ENCODE assay signal across 16 cellular contexts in genomic region chr6:139037490-139037889, GRCh38. TPM values are rescaled to one million over a fixed set of nuclear protein-coding genes. Genes with fewer than 3 reads are reported as not detected.
DNase-seq lines count a peak whose midpoint lies in the region; ATAC-seq and TF ChIP-seq lines count a peak whose summit lies in the region.
"Had no signal": no experiment of that assay in that cellular context is flagged by ENCODE, and none has a peak within 500 bp of the region (broad histone marks: within the 10 kb centered on the region; RNA-seq: fewer than 3 reads in every experiment).

No MANE protein-coding gene starts in this region.

- intact Hi-C loops in body of pancreas (cut with DNase I): no loop called here

- H3K9ac ChIP-seq in adipocyte (ENCODE audit: low read length): no peak overlapping the region
- H3K9ac ChIP-seq: KMS-11 had no signal

- H3K4me3 Mint-ChIP-seq in glutamatergic neuron (ENCODE audit: unreplicated experiment): no peak overlapping the region

- H3K36me3 ChIP-seq in adipocyte (ENCODE audit: control insufficient read depth, insufficient read depth, low read length, severe bottlenecking) (peaks cover 4% of the 10 kb centered on the region), HAP-1 (replicated peaks) (peaks cover 1% of the 10 kb centered on the region), body of pancreas (replicated peaks in 1 of 2; ENCODE audit: insufficient read depth in 1 of 2, low read depth in 2 of 2) (no peaks in the 10 kb centered on the region)

- H3K27me3 ChIP-seq in adipocyte (replicated peaks; ENCODE audit: control insufficient read depth, insufficient read depth, low read length) (no peaks in the 10 kb centered on the region), HAP-1 (ENCODE audit: low read depth) (no peaks in the 10 kb centered on the region), body of pancreas (no peaks in the 10 kb centered on the region)

- in situ Hi-C loops in HAP-1 (cut with MboI; ENCODE audit: low sequenced_read_pairs): no loop called here

- peaks cover 2% of the 10 kb centered on the region for H3K9me3 Mint-ChIP-seq in glutamatergic neuron (ENCODE audit: unreplicated experiment)

- TF ChIP-seq CTCF in glutamatergic neuron (IDR thresholded peaks at IDR 0.05; ENCODE audit: partially characterized antibody, unreplicated experiment) (no peak), body of pancreas (IDR thresholded peaks at IDR 0.05) (no peak)

- no peaks in the 10 kb centered on the region for H3K36me3 Mint-ChIP-seq in glutamatergic neuron (ENCODE audit: unreplicated experiment)

- H3K9me3 ChIP-seq in adipocyte (ENCODE audit: control insufficient read depth, low read length) (no peaks in the 10 kb centered on the region), HAP-1 (no peaks in the 10 kb centered on the region), body of pancreas (no peaks in the 10 kb centered on the region)

- no peak overlapping the region for H3K27ac ChIP-seq in body of pancreas
- H3K27ac ChIP-seq: KMS-11 had no signal

- no peaks in the 10 kb centered on the region for H3K27me3 Mint-ChIP-seq in glutamatergic neuron (ENCODE audit: unreplicated experiment)

- H3K4me1 Mint-ChIP-seq in glutamatergic neuron (ENCODE audit: low read depth, unreplicated experiment): peaks cover 12% of the 10 kb centered on the region

- 92 to 98% methylated on average over 5 of the region's 5 CpGs for WGBS in body of pancreas, 2 donors

- DNase-seq in A172 (ENCODE audit: low spot score) (peak; percentile 9), EH (ENCODE audit: low read depth) (peak; percentile 83), adipocyte (ENCODE audit: low read depth) (peak; percentile 50), glomerular visceral epithelial cell (ENCODE audit: extremely low spot score) (peak; percentile 2), glutamatergic neuron (no peak), HAP-1 (ENCODE audit: low spot score in 2 of 2) (no peak), body of pancreas (no peak)
- DNase-seq: activated CD4-positive, alpha-beta T cell treated with anti-CD3 and anti-CD28 coated beads, Interleukin-2, amount 50 U/mL, for 1 hour; activated effector memory CD4-positive, alpha-beta T cell treated with Interleukin-2 at 50 U/mL for 16 hours; C1 segment of cervical spinal cord; NCI-H187 treated with DMSO at 0.1 percent for 48 hours; NCI-H774; stimulated activated CD8-positive, alpha-beta memory T cell treated with anti-CD3 and anti-CD28 coated beads, Interleukin-4, amount 100 ng/mL, for 48 hours; T-helper 2 cell had no signal

- TF ChIP-seq POLR2A in body of pancreas (IDR thresholded peaks at IDR 0.05): no peak

- ATAC-seq in body of pancreas: no peak
- ATAC-seq in GM19452 (IDR thresholded peaks at IDR 0.05; ENCODE audit: unreplicated experiment): no peak

- H3K4me3 ChIP-seq in adipocyte (ENCODE audit: low read length) (no peak overlapping the region), HAP-1 (no peak overlapping the region), body of pancreas (no peak overlapping the region)

- no peak overlapping the region for H3K27ac Mint-ChIP-seq in glutamatergic neuron (ENCODE audit: unreplicated experiment)

- H3K4me1 ChIP-seq in adipocyte (ENCODE audit: control insufficient read depth, insufficient read depth, low read length): no peaks in the 10 kb centered on the region
- no peaks in the 10 kb centered on the region for H3K4me1 ChIP-seq in HAP-1
- no peaks in the 10 kb centered on the region for H3K4me1 ChIP-seq in body of pancreas

RNA-seq across cellular contexts. Expression of gene ABRACL, which starts 8.9 kb away (rescaled TPM):
- 112 and 133 TPM in 2 replicates for total RNA-seq in A172 (2014; rRNA removed; shearing (Covaris generic))
- total RNA-seq in glutamatergic neuron (ENCODE audit: unreplicated experiment) (33.2 TPM), body of pancreas (10 to 100 TPM in 1 of 2 donors, 1 to 10 TPM in 1; 1.6 to 11.2 TPM)

RNA-seq across cellular contexts. Expression of gene REPS1, which starts 49.4 kb away (rescaled TPM):
- total RNA-seq in A172 (2014; rRNA removed; shearing (Covaris generic)): 21.4 and 26.0 TPM in 2 replicates
- total RNA-seq in glutamatergic neuron (ENCODE audit: unreplicated experiment): 103 TPM
- 10 to 100 TPM; 19.5 to 29.0 TPM for total RNA-seq in body of pancreas

Comparison
In these comparisons a context has a peak if more than half of its experiments do, and no peak if none do; other contexts are left out.
1. DNase-seq: peak in A172 (single experiment), EH (single experiment), adipocyte (single experiment) and glomerular visceral epithelial cell (single experiment); none in glutamatergic neuron (single experiment), HAP-1 (0 of 2) and body of pancreas (0 of 4).